In genomic region chr18:50594931-50595330, GRCh38 we compare ENCODE assay signal across 18 cellular contexts. TPM values are rescaled to one million over a fixed set of nuclear protein-coding genes. Genes with fewer than 3 reads are reported as not detected.
DNase-seq lines count a peak whose midpoint lies in the region; ATAC-seq, FAIRE-seq and TF ChIP-seq lines count a peak whose summit lies in the region.
"Had no signal": no experiment of that assay in that cellular context is flagged by ENCODE, and none has a peak within 500 bp of the region (broad histone marks: within the 10 kb centered on the region; RNA-seq: fewer than 3 reads in every experiment).

No MANE protein-coding gene starts in this region.

- TF ChIP-seq EP300 in transverse colon (IDR thresholded peaks at IDR 0.05; ENCODE audit: low read depth): no peak

- FAIRE-seq in H54 (lab: Jason Lieb, UNC): no peak
- FAIRE-seq: HTR-8/SVneo had no signal

- DNase-seq in M059J (ENCODE audit: low read depth) (peak; percentile 2), RWPE2 (ENCODE audit: low spot score) (no peak), fibroblast of gingiva (ENCODE audit: low read depth) (peak; percentile 29), transverse colon (peak; percentile 18), H54 (ENCODE audit: insufficient read length, low spot score) (no peak)
- DNase-seq: ACHN, AML-193, Caco-2, H9, Kasumi-1, MV-4-11, NCI-H1417 treated with DMSO at 0.1 percent for 48 hours, NCI-H2029, NCI-H510A treated with DMSO at 0.1 percent for 48 hours, SIG-M5 had no signal

- ATAC-seq in RWPE2 (ENCODE audit: low read depth) (peak; percentile 98), GM18502 (IDR thresholded peaks at IDR 0.05; ENCODE audit: poor library complexity, unreplicated experiment) (no peak), HG02938 (IDR thresholded peaks at IDR 0.05; ENCODE audit: unreplicated experiment) (no peak)

- H3K4me3 ChIP-seq in RWPE2 (ENCODE audit: severe bottlenecking) (no peak overlapping the region), transverse colon (no peak overlapping the region)

- intact Hi-C loops in transverse colon (cut with DNase I; ENCODE audit: low total_unique reads): no loop called here

- H3K27me3 ChIP-seq in RWPE2 (ENCODE audit: insufficient read depth, poor library complexity, severe bottlenecking) (no peaks in the 10 kb centered on the region), transverse colon (peaks cover 10% of the 10 kb centered on the region)

- peaks cover 7% of the 10 kb centered on the region for H3K4me1 ChIP-seq in RWPE2 (ENCODE audit: insufficient read depth, poor library complexity, severe bottlenecking)
- H3K4me1 ChIP-seq in transverse colon: peaks cover 0 to 4% (median 0%) of the 10 kb centered on the region in 4 donors
- H3K4me1 ChIP-seq: Caco-2 had no signal

- H3K36me3 ChIP-seq in RWPE2 (ENCODE audit: low read depth): no peaks in the 10 kb centered on the region
- H3K36me3 ChIP-seq in transverse colon: no peaks in the 10 kb centered on the region

- WGBS in transverse colon (ENCODE audit: low coverage in 1 of 2), 2 donors: 11 to 32% methylated on average over 4 of the region's 4 CpGs

- in situ Hi-C loops in transverse colon (cut with MboI; ENCODE audit: low pct_ligation_motif_present in 1 of 4, low pct_unique_long_range_greater_than_20kb in 1 of 4, low sequenced_read_pairs in 3 of 4): no loop called here

- H3K9me3 ChIP-seq in RWPE2 (ENCODE audit: severe bottlenecking) (no peaks in the 10 kb centered on the region), transverse colon (no peaks in the 10 kb centered on the region)
- H3K9me3 ChIP-seq: Caco-2 had no signal

- TF ChIP-seq CTCF in RWPE2 (IDR thresholded peaks at IDR 0.05; ENCODE audit: poor library complexity, severe bottlenecking) (no peak), transverse colon (IDR thresholded peaks at IDR 0.05) (no peak)

- H3K27ac ChIP-seq in RWPE2 (ENCODE audit: poor library complexity, severe bottlenecking) (peak overlapping the region; percentile 37), transverse colon (no peak overlapping the region)

- TF ChIP-seq POLR2A in transverse colon (IDR thresholded peaks at IDR 0.05) (no peak), H54 (IDR thresholded peaks at IDR 0.05; ENCODE audit: low read depth, low read length) (no peak)

RNA-seq across cellular contexts. Expression of gene MAPK4, which starts 35.0 kb away (rescaled TPM):
- not detected in 2 replicates for total RNA-seq in M059J (2014; rRNA removed; shearing (Covaris generic))
- 10 to 100 TPM in 1 of 4 donors, 1 to 10 TPM in 3; 1.6 to 20.1 (median 5.7) TPM for total RNA-seq in transverse colon

Comparison
In these comparisons a context has a peak if more than half of its experiments do, and no peak if none do; other contexts are left out.
1. DNase-seq: peak in M059J (single experiment), fibroblast of gingiva (single experiment) and transverse colon (single experiment); none in RWPE2 (single experiment) and H54 (single experiment).